ENCODE assay signal across 1 cellular context in the genomic region with DNA sequence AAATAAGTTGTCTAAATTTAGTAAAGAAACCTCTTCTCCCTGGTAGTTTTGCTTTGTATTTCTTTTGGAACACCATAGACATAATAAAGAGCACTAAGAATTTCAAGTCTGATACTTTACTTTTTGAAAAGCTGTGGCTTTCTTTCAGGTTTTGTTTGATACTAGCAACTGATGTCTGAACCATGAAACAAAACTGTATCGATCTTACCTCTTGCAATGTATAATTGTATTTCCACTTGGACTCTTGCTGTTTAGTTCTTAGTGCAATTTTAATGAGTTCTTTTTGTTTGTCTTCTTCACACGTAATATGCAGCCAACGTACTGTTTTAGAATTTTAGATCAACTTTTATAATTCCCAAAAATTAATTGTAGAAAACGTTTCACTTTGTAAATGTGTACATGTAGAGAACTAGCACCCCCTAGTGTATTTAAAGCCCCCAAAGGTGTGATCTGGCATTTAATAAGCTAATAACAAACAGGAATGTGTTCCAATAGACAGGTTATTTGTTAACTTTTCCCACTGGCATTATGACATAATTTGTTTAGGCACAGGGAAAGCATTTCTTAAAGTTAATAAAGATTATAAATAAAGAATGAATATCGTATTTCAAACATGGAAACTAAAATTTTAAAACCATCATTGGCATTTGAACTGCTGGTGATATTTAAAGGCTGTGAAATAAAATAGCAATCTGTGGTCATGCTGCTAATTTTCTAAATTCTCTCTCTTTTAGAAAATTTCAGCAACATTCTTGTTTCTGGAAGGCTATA.
TF ChIP-seq lines count a peak whose summit lies in the region.

No MANE protein-coding gene starts in this region.

TF ChIP-seq in H1, 55 proteins besides CTCF, POLR2A, EP300 and RAD21 (continued from another document):
- TF ChIP-seq, protein P1, sequence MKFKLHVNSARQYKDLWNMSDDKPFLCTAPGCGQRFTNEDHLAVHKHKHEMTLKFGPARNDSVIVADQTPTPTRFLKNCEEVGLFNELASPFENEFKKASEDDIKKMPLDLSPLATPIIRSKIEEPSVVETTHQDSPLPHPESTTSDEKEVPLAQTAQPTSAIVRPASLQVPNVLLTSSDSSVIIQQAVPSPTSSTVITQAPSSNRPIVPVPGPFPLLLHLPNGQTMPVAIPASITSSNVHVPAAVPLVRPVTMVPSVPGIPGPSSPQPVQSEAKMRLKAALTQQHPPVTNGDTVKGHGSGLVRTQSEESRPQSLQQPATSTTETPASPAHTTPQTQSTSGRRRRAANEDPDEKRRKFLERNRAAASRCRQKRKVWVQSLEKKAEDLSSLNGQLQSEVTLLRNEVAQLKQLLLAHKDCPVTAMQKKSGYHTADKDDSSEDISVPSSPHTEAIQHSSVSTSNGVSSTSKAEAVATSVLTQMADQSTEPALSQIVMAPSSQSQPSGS (IDR thresholded peaks at IDR 0.05; ENCODE audit: low read length): no peak
- no peak for TF ChIP-seq YY1 (IDR thresholded peaks at IDR 0.05; ENCODE audit: low read depth, low read length)
- no peak for TF ChIP-seq SIN3A (conservative IDR thresholded peaks at IDR 0.05 in 1 of 2, IDR thresholded peaks at IDR 0.05 in 1 of 2; ENCODE audit: low read depth in 1 of 2, low read length in 2 of 2)
- TF ChIP-seq NANOG (IDR thresholded peaks at IDR 0.05; ENCODE audit: insufficient read depth, low read depth, low read length, poor library complexity, severe bottlenecking): no peak
- TF ChIP-seq ASH2L (IDR thresholded peaks at IDR 0.05; ENCODE audit: low read length): no peak
- no peak for TF ChIP-seq RFX5 (IDR thresholded peaks at IDR 0.05; ENCODE audit: borderline replicate concordance, low read depth, low read length)
